ENCODE assay signal across 1 cellular context in genomic region chr16:84033251-84034195, GRCh38.
TF ChIP-seq lines count a peak whose summit lies in the region.

No MANE protein-coding gene starts in this region.

TF ChIP-seq in K562, 482 proteins besides CTCF, POLR2A, EP300 and RAD21:
- no peak for TF ChIP-seq ARID2 (IDR thresholded peaks at IDR 0.05)
- peak; percentile 9; the same call in 1 of the 2 replicates for TF ChIP-seq TFE3 (CRISPR knock-in tag; IDR thresholded peaks at IDR 0.05)
- no peak for TF ChIP-seq TRIM28 (IDR thresholded peaks at IDR 0.05)
- TF ChIP-seq KLF10 (CRISPR knock-in tag; IDR thresholded peaks at IDR 0.05) = no peak
- TF ChIP-seq USF1 (CRISPR knock-in tag; IDR thresholded peaks at IDR 0.05) = peak; percentile 58
- peak; percentile 58 for TF ChIP-seq USF2 (CRISPR knock-in tag; IDR thresholded peaks at IDR 0.05)
